In genomic region chr10:62442894-62443674, GRCh38 we compare ENCODE assay signal across 26 cellular contexts.
"Had no signal": no experiment of that assay in that cellular context is flagged by ENCODE, and none has a peak within 500 bp of the region (broad histone marks: within the 10 kb centered on the region; RNA-seq: fewer than 3 reads in every experiment).

No MANE protein-coding gene starts in this region.

- ATAC-seq: left ventricle myocardium superior; stimulated activated naive B cell treated with anti-CD40 and anti-IgM and Interleukin-4, amounts not matched to agents 10 μg/mL and 1 μg/mL and 100 μg/mL, for 72 hours; T-helper 17 cell had no signal

- H3K9me3 ChIP-seq: adrenal gland, ascending aorta, esophagus squamous epithelium, heart right ventricle, neutrophil, stomach, suprapubic skin, transverse colon had no signal

- H3K36me3 ChIP-seq: adrenal gland, ascending aorta, esophagus squamous epithelium, heart right ventricle, neutrophil, stomach, suprapubic skin, transverse colon, WERI-Rb-1 had no signal

- H3K4me1 ChIP-seq: adrenal gland, esophagus squamous epithelium, stomach, transverse colon had no signal

- H3K27ac ChIP-seq: epithelial cell of prostate, esophagus squamous epithelium, heart right ventricle, neutrophil, skin epidermis, stomach, suprapubic skin, transverse colon, WERI-Rb-1 had no signal

- DNase-seq: activated CD4-positive, alpha-beta memory T cell treated with anti-CD3 and anti-CD28 coated beads for 36 hours; activated CD4-positive, alpha-beta T cell treated with anti-CD3 and anti-CD28 coated beads, Interleukin-2, amount 10 ng/mL, durations not matched to agents 24 days and 14 days; activated CD4-positive, CD25-positive, alpha-beta regulatory T cell treated with anti-CD3 and anti-CD28 coated beads, Interleukin-2, amount 50 U/mL, for 72 hours; activated CD8-positive, alpha-beta memory T cell treated with anti-CD3 and anti-CD28 coated beads, Interleukin-2, amount 50 U/mL, for 4 hours; activated effector memory CD4-positive, alpha-beta T cell treated with anti-CD3 and anti-CD28 coated beads, Interleukin-2, amount 50 U/mL, for 16 hours; activated naive CD4-positive, alpha-beta T cell treated with anti-CD3 and anti-CD28 coated beads for 36 hours; activated naive CD8-positive, alpha-beta T cell treated with anti-CD3 and anti-CD28 coated beads for 36 hours; activated T-cell treated with anti-CD3 and anti-CD28 coated beads, Interleukin-2, amount 50 U/mL, for 1 hour; adrenal gland; effector CD4-positive, alpha-beta T cell; esophagus squamous epithelium; foreskin melanocyte; heart right ventricle; left ventricle myocardium superior; stimulated activated CD4-positive, alpha-beta T cell treated with anti-CD3 and anti-CD28 coated beads, Interleukin-1b, Interleukin-23, amount 100 ng/mL, for 48 hours; stimulated activated naive B cell treated with anti-CD40 and anti-IgM and Interleukin-4, amounts not matched to agents 10 μg/mL and 1 μg/mL and 100 μg/mL, for 72 hours; stomach; T-helper 17 cell; T1000; transverse colon; WERI-Rb-1 had no signal

- H3K27me3 ChIP-seq: adrenal gland, ascending aorta, neutrophil, stomach, suprapubic skin, transverse colon had no signal

- H3K4me3 ChIP-seq: adrenal gland, esophagus squamous epithelium, heart right ventricle, skin epidermis, stomach, suprapubic skin, transverse colon had no signal
